In the genomic region with DNA sequence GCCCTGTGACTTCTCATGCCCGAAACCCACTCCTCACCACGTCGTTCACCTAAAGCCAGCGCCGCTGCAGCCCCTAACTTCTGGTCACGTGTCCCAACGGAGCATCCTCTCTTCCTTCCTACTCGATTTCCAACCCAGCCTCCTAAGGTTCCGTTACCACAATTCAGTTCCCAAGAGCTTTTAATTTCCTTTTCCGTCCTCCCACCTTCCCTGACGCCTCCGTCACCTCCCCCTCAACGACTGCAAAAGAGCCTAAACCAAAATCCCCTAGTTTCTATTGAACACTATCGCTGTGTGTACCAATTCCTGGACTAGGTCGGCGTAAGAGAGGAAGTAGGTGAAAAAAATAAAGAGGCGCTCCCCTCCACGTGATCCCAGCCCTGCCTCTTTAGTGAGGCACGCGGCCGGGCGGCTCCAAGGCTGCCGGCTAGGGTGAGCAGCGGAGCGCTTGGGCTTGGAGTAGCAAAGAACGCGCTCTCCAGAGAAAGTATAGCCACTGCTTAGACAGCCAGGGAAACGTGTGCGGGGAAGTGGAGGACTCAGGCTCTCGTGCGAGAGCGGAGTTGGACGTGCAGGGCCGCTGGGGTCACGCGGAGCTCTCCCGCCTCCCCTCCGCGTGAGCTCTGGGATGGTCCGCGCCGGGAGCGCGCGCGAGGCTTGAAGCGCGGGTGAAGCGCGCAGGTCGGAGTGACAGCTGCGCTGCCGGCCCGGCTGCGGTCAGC, we compare ENCODE assay signal across 1 cellular context.
TF ChIP-seq lines count a peak whose summit lies in the region.

A gene (plus strand): TSS at position 685 of the 722 bp plus-strand sequence.
A gene (minus strand): TSS at position 82 of the 722 bp plus-strand sequence. CDS start 1,189 bp downstream, outside the sequence.

TF ChIP-seq in HepG2, 621 proteins besides CTCF, POLR2A, EP300 and RAD21 (continued from another document and continues in another):
- TF ChIP-seq, protein P1, sequence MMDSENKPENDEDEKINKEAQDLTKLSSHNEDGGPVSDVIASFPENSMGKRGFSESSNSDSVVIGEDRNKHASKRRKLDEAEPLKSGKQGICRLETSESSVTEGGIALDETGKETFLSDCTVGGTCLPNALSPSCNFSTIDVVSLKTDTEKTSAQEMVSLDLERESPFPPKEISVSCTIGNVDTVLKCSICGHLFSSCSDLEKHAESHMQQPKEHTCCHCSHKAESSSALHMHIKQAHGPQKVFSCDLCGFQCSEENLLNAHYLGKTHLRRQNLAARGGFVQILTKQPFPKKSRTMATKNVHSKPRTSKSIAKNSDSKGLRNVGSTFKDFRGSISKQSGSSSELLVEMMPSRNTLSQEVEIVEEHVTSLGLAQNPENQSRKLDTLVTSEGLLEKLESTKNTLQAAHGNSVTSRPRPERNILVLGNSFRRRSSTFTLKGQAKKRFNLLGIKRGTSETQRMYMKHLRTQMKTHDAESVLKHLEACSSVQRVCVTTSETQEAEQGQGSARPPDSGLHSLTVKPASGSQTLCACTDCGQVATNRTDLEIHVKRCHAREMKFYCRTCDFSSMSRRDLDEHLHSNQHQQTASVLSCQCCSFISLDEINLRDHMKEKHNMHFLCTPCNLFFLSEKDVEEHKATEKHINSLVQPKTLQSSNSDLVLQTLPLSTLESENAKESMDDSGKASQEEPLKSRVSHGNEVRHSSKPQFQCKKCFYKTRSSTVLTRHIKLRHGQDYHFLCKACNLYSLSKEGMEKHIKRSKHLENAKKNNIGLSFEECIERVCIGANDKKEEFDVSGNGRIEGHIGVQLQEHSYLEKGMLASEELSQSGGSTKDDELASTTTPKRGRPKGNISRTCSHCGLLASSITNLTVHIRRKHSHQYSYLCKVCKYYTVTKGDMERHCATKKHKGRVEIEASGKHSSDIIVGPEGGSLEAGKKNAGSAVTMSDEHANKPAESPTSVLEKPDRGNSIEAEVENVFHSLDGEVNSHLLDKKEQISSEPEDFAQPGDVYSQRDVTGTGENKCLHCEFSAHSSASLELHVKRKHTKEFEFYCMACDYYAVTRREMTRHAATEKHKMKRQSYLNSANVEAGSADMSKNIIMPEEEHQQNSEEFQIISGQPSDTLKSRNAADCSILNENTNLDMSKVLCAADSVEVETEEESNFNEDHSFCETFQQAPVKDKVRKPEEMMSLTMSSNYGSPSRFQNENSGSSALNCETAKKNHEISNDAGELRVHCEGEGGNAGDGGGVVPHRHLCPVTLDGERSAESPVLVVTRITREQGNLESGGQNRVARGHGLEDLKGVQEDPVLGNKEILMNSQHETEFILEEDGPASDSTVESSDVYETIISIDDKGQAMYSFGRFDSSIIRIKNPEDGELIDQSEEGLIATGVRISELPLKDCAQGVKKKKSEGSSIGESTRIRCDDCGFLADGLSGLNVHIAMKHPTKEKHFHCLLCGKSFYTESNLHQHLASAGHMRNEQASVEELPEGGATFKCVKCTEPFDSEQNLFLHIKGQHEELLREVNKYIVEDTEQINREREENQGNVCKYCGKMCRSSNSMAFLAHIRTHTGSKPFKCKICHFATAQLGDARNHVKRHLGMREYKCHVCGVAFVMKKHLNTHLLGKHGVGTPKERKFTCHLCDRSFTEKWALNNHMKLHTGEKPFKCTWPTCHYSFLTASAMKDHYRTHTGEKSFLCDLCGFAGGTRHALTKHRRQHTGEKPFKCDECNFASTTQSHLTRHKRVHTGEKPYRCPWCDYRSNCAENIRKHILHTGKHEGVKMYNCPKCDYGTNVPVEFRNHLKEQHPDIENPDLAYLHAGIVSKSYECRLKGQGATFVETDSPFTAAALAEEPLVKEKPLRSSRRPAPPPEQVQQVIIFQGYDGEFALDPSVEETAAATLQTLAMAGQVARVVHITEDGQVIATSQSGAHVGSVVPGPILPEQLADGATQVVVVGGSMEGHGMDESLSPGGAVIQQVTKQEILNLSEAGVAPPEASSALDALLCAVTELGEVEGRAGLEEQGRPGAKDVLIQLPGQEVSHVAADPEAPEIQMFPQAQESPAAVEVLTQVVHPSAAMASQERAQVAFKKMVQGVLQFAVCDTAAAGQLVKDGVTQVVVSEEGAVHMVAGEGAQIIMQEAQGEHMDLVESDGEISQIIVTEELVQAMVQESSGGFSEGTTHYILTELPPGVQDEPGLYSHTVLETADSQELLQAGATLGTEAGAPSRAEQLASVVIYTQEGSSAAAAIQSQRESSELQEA (CRISPR knock-in tag; IDR thresholded peaks at IDR 0.05; ENCODE audit: not compliant biosample characterization) = no peak
- peak; percentile 36; the same call in 1 of the 2 replicates for TF ChIP-seq IRF2 (CRISPR knock-in tag; IDR thresholded peaks at IDR 0.05)
- peak; percentile 6; the same call in 1 of the 2 replicates for TF ChIP-seq CEBPG (CRISPR knock-in tag; IDR thresholded peaks at IDR 0.05)
- no peak; the same call in 1 of the 2 replicates for TF ChIP-seq ZNF124 (CRISPR knock-in tag; IDR thresholded peaks at IDR 0.05)
- peak; percentile 27; the same call in 1 of the 2 replicates for TF ChIP-seq ZMYM3 (CRISPR knock-in tag; IDR thresholded peaks at IDR 0.05)
- TF ChIP-seq, protein P2, sequence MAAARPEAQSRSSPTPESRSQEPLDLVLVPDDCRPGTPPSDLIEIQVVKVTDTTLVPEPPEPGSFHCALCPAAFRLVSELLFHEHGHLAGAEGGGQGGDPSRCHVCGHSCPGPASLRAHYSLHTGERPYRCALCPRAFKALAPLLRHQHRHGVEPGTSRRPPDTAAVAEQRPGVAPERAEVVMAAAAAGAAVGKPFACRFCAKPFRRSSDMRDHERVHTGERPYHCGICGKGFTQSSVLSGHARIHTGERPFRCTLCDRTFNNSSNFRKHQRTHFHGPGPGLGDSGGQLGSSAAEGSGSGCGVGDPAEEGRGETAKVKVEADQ (CRISPR knock-in tag; IDR thresholded peaks at IDR 0.05; ENCODE audit: borderline replicate concordance) = no peak
- peak; percentile 63; the same call in 1 of the 2 replicates for TF ChIP-seq ZBTB20 (CRISPR knock-in tag; IDR thresholded peaks at IDR 0.05; ENCODE audit: borderline replicate concordance, low read depth)
- TF ChIP-seq, protein P3, sequence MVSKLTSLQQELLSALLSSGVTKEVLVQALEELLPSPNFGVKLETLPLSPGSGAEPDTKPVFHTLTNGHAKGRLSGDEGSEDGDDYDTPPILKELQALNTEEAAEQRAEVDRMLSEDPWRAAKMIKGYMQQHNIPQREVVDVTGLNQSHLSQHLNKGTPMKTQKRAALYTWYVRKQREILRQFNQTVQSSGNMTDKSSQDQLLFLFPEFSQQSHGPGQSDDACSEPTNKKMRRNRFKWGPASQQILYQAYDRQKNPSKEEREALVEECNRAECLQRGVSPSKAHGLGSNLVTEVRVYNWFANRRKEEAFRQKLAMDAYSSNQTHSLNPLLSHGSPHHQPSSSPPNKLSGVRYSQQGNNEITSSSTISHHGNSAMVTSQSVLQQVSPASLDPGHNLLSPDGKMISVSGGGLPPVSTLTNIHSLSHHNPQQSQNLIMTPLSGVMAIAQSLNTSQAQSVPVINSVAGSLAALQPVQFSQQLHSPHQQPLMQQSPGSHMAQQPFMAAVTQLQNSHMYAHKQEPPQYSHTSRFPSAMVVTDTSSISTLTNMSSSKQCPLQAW (CRISPR knock-in tag; IDR thresholded peaks at IDR 0.05) = peak; percentile 43; the same call in 1 of the 2 replicates
- 0 out of 2 replicates have a peak, but pooled peaks have one; percentile 67 for TF ChIP-seq ZNF224 (CRISPR knock-in tag; IDR thresholded peaks at IDR 0.05)
- peak; percentile 60; the same call in 1 of the 2 replicates for TF ChIP-seq ZNF83 (CRISPR knock-in tag; IDR thresholded peaks at IDR 0.05; ENCODE audit: borderline replicate concordance)
- TF ChIP-seq NFYB (CRISPR knock-in tag; IDR thresholded peaks at IDR 0.05) = peak; percentile 38; the same call in 1 of the 2 replicates
- TF ChIP-seq CHD4 (IDR thresholded peaks at IDR 0.05; ENCODE audit: borderline replicate concordance, low read length) = no peak
- TF ChIP-seq ATRX (CRISPR knock-in tag; IDR thresholded peaks at IDR 0.05; ENCODE audit: borderline replicate concordance) = no peak
- TF ChIP-seq, protein P4, sequence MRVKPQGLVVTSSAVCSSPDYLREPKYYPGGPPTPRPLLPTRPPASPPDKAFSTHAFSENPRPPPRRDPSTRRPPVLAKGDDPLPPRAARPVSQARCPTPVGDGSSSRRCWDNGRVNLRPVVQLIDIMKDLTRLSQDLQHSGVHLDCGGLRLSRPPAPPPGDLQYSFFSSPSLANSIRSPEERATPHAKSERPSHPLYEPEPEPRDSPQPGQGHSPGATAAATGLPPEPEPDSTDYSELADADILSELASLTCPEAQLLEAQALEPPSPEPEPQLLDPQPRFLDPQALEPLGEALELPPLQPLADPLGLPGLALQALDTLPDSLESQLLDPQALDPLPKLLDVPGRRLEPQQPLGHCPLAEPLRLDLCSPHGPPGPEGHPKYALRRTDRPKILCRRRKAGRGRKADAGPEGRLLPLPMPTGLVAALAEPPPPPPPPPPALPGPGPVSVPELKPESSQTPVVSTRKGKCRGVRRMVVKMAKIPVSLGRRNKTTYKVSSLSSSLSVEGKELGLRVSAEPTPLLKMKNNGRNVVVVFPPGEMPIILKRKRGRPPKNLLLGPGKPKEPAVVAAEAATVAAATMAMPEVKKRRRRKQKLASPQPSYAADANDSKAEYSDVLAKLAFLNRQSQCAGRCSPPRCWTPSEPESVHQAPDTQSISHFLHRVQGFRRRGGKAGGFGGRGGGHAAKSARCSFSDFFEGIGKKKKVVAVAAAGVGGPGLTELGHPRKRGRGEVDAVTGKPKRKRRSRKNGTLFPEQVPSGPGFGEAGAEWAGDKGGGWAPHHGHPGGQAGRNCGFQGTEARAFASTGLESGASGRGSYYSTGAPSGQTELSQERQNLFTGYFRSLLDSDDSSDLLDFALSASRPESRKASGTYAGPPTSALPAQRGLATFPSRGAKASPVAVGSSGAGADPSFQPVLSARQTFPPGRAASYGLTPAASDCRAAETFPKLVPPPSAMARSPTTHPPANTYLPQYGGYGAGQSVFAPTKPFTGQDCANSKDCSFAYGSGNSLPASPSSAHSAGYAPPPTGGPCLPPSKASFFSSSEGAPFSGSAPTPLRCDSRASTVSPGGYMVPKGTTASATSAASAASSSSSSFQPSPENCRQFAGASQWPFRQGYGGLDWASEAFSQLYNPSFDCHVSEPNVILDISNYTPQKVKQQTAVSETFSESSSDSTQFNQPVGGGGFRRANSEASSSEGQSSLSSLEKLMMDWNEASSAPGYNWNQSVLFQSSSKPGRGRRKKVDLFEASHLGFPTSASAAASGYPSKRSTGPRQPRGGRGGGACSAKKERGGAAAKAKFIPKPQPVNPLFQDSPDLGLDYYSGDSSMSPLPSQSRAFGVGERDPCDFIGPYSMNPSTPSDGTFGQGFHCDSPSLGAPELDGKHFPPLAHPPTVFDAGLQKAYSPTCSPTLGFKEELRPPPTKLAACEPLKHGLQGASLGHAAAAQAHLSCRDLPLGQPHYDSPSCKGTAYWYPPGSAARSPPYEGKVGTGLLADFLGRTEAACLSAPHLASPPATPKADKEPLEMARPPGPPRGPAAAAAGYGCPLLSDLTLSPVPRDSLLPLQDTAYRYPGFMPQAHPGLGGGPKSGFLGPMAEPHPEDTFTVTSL (CRISPR knock-in tag; IDR thresholded peaks at IDR 0.05; ENCODE audit: borderline replicate concordance) = peak; percentile 44; the same call in 1 of the 2 replicates
- 0 out of 2 replicates have a peak, but pooled peaks have one; percentile 60 for TF ChIP-seq U2AF2 (IDR thresholded peaks at IDR 0.05; ENCODE audit: low read depth, low read length)
- peak; percentile 96 for TF ChIP-seq PHF20 (CRISPR knock-in tag; IDR thresholded peaks at IDR 0.05)
- peak; percentile 17; the same call in 1 of the 2 replicates for TF ChIP-seq FOXC1 (CRISPR knock-in tag; IDR thresholded peaks at IDR 0.05; ENCODE audit: borderline replicate concordance)
- peak; percentile 51; the same call in 1 of the 2 replicates for TF ChIP-seq ZNF331 (CRISPR knock-in tag; IDR thresholded peaks at IDR 0.05)
- TF ChIP-seq PAX8 (CRISPR knock-in tag; IDR thresholded peaks at IDR 0.05; ENCODE audit: borderline replicate concordance) = 0 out of 2 replicates have a peak, but pooled peaks have one; percentile 52
- TF ChIP-seq, protein P5, sequence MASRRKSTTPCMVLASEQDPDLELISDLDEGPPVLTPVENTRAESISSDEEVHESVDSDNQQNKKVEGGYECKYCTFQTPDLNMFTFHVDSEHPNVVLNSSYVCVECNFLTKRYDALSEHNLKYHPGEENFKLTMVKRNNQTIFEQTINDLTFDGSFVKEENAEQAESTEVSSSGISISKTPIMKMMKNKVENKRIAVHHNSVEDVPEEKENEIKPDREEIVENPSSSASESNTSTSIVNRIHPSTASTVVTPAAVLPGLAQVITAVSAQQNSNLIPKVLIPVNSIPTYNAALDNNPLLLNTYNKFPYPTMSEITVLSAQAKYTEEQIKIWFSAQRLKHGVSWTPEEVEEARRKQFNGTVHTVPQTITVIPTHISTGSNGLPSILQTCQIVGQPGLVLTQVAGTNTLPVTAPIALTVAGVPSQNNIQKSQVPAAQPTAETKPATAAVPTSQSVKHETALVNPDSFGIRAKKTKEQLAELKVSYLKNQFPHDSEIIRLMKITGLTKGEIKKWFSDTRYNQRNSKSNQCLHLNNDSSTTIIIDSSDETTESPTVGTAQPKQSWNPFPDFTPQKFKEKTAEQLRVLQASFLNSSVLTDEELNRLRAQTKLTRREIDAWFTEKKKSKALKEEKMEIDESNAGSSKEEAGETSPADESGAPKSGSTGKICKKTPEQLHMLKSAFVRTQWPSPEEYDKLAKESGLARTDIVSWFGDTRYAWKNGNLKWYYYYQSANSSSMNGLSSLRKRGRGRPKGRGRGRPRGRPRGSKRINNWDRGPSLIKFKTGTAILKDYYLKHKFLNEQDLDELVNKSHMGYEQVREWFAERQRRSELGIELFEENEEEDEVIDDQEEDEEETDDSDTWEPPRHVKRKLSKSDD (CRISPR knock-in tag; IDR thresholded peaks at IDR 0.05; ENCODE audit: low read depth) = peak; percentile 20; the same call in 1 of the 2 replicates
- peak; percentile 96 for TF ChIP-seq SIN3B (IDR thresholded peaks at IDR 0.05; ENCODE audit: low read length)
- TF ChIP-seq IRX3 (CRISPR knock-in tag; IDR thresholded peaks at IDR 0.05; ENCODE audit: borderline replicate concordance, low read depth) = no peak; the same call in 1 of the 2 replicates
- peak; percentile 51 for TF ChIP-seq MED1 (CRISPR knock-in tag; IDR thresholded peaks at IDR 0.05)
- TF ChIP-seq, protein P6, sequence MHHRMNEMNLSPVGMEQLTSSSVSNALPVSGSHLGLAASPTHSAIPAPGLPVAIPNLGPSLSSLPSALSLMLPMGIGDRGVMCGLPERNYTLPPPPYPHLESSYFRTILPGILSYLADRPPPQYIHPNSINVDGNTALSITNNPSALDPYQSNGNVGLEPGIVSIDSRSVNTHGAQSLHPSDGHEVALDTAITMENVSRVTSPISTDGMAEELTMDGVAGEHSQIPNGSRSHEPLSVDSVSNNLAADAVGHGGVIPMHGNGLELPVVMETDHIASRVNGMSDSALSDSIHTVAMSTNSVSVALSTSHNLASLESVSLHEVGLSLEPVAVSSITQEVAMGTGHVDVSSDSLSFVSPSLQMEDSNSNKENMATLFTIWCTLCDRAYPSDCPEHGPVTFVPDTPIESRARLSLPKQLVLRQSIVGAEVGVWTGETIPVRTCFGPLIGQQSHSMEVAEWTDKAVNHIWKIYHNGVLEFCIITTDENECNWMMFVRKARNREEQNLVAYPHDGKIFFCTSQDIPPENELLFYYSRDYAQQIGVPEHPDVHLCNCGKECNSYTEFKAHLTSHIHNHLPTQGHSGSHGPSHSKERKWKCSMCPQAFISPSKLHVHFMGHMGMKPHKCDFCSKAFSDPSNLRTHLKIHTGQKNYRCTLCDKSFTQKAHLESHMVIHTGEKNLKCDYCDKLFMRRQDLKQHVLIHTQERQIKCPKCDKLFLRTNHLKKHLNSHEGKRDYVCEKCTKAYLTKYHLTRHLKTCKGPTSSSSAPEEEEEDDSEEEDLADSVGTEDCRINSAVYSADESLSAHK (CRISPR knock-in tag; IDR thresholded peaks at IDR 0.05; ENCODE audit: borderline replicate concordance) = no peak
- TF ChIP-seq NFIC (IDR thresholded peaks at IDR 0.05; ENCODE audit: low read length) = no peak; the same call in none of the 2 replicates
- TF ChIP-seq TP53 (CRISPR knock-in tag; conservative IDR thresholded peaks at IDR 0.05) = no peak
